Comparison of ENCODE assay signal across 10 cellular contexts in genomic region chr17:40541873-40542561, GRCh38. TPM values are rescaled to one million over a fixed set of nuclear protein-coding genes. Genes with fewer than 3 reads are reported as not detected.
DNase-seq lines count a peak whose midpoint lies in the region; ATAC-seq and TF ChIP-seq lines count a peak whose summit lies in the region.
"Had no signal": no experiment of that assay in that cellular context is flagged by ENCODE, and none has a peak within 500 bp of the region (broad histone marks: within the 10 kb centered on the region; RNA-seq: fewer than 3 reads in every experiment).

No MANE protein-coding gene starts in this region.

- no peaks in the 10 kb centered on the region for H3K27me3 Mint-ChIP-seq in MCF 10A (ENCODE audit: insufficient read depth, unreplicated experiment)

- H3K27me3 ChIP-seq in SK-N-SH (ENCODE audit: insufficient read depth) (no peaks in the 10 kb centered on the region), lower lobe of right lung (ENCODE audit: low read depth) (no peaks in the 10 kb centered on the region)

- DNase-seq in SK-N-SH, result no peak
- DNase-seq in MCF 10A (ENCODE audit: unreplicated experiment), result no peak
- no peak for DNase-seq in lower lobe of right lung
- DNase-seq in HuH-7 (ENCODE audit: low spot score), result no peak
- DNase-seq in medulla oblongata (ENCODE audit: extremely low spot score), result no peak
- DNase-seq: ACHN, MM.1S had no signal

- H3K36me3 ChIP-seq in SK-N-SH (replicated peaks in 1 of 2; ENCODE audit: control insufficient read depth in 1 of 2, insufficient read depth in 2 of 2, low read length in 1 of 2), result no peaks in the 10 kb centered on the region
- no peaks in the 10 kb centered on the region for H3K36me3 ChIP-seq in lower lobe of right lung

- intact Hi-C loops in MCF 10A (cut with micrococcal nuclease), result no loop called here
- intact Hi-C loops in lower lobe of right lung (cut with DNase I), result no loop called here

- BruUV-seq in MCF 10A (replicated peaks; lab: Mats Ljungman, UMichigan), result no TSS peak

- H3K27ac ChIP-seq in SK-N-SH (ENCODE audit: low read depth in 2 of 2, low read length in 1 of 2) (peak overlapping the region; percentile 63 to 96; a peak in 3 of 4 replicates), lower lobe of right lung (peak overlapping the region; percentile 87), temporal lobe (ENCODE audit: low read depth, low read length) (peak overlapping the region; percentile 83)

- POLR2A ChIA-PET in SK-N-SH (lab: Yijun Ruan, JAX), result interaction anchor here (0.8 to 2.9 kb wide), 10 partner anchors 8 to 429 kb away, joined by 3 to 12 read pairs (median 4); partner anchors contain the start of genes RARA and TOP2A
- POLR2A ChIA-PET in MCF 10A (lab: Yijun Ruan, JAX), result interaction anchor here (0.5 to 2.0 kb wide), 5 partner anchors 19 to 70 kb away, joined by 3 to 10 read pairs (median 4); no protein-coding TSS in a partner anchor

- ATAC-seq in SK-N-SH treated with all-trans-retinoic acid at 6 μM for 48 hours (no peak; the same call in 2 of the 3 replicates), lower lobe of right lung (peak; percentile 32 to 35), GM19467 (IDR thresholded peaks at IDR 0.05; ENCODE audit: unreplicated experiment) (no peak)

- H3K4me1 ChIP-seq in SK-N-SH (ENCODE audit: control insufficient read depth in 1 of 2, insufficient read depth in 2 of 2, low read depth in 1 of 2, low read length in 1 of 2) (peaks cover 9 to 72% of the 10 kb centered on the region in 2 experiments; a peak in 3 of 4 replicates), lower lobe of right lung (peaks cover 72% of the 10 kb centered on the region)

- H3K9me3 ChIP-seq in SK-N-SH (no peaks in the 10 kb centered on the region), lower lobe of right lung (no peaks in the 10 kb centered on the region)

- H3K9me3 Mint-ChIP-seq in MCF 10A (ENCODE audit: unreplicated experiment), result no peaks in the 10 kb centered on the region

- no peaks in the 10 kb centered on the region for H3K9me2 ChIP-seq in SK-N-SH

- TF ChIP-seq EP300 in SK-N-SH (IDR thresholded peaks at IDR 0.05; ENCODE audit: borderline replicate concordance in 1 of 2, low read depth in 1 of 2, low read length in 1 of 2), result no peak

- no peak overlapping the region for H3K4me2 ChIP-seq in SK-N-SH

- TF ChIP-seq CTCF in SK-N-SH (IDR thresholded peaks at IDR 0.05) (no peak), MCF 10A (IDR thresholded peaks at IDR 0.05; ENCODE audit: unreplicated experiment) (no peak), lower lobe of right lung (IDR thresholded peaks at IDR 0.05) (no peak)

- no peaks in the 10 kb centered on the region for H4K20me1 ChIP-seq in SK-N-SH (ENCODE audit: insufficient read depth)

- no peaks in the 10 kb centered on the region for H3K79me2 ChIP-seq in SK-N-SH (ENCODE audit: insufficient read depth)

- H3K4me3 Mint-ChIP-seq in MCF 10A (ENCODE audit: unreplicated experiment), result no peak overlapping the region

- TF ChIP-seq RAD21 in SK-N-SH (IDR thresholded peaks at IDR 0.05; ENCODE audit: low read length), result no peak

- H3F3A ChIP-seq in SK-N-SH (replicated peaks; ENCODE audit: insufficient read depth), result peaks cover 4% of the 10 kb centered on the region

- H3K4me1 Mint-ChIP-seq in MCF 10A (ENCODE audit: insufficient read depth, unreplicated experiment), result peaks cover 21% of the 10 kb centered on the region

- H3K4me3 ChIP-seq in SK-N-SH (ENCODE audit: low read depth in 2 of 2, low read length in 1 of 2) (no peak overlapping the region), lower lobe of right lung (no peak overlapping the region)

- CTCF ChIA-PET in SK-N-SH (lab: Yijun Ruan, JAX) (interaction anchor here (0.9 to 16.8 kb wide), 8 partner anchors 9 to 183 kb away, joined by 3 to 381 read pairs (median 9); partner anchors contain the start of genes CCR7 and GJD3), MCF 10A (lab: Yijun Ruan, JAX) (interaction anchor here (0.7 to 1.1 kb wide), 2 partner anchors 13 to 101 kb away, joined by 3 to 4 read pairs; no protein-coding TSS in a partner anchor)

- no peak overlapping the region for H3K9ac ChIP-seq in SK-N-SH

- peak overlapping the region; percentile 96 for H3K27ac Mint-ChIP-seq in MCF 10A (ENCODE audit: low read depth, unreplicated experiment)

- no peaks in the 10 kb centered on the region for H3K36me3 Mint-ChIP-seq in MCF 10A (ENCODE audit: insufficient read depth, unreplicated experiment)

- 78% methylated on average over 16 of the region's 18 CpGs for WGBS in SK-N-SH (ENCODE audit: low lambda C conversion rate)

- H2AFZ ChIP-seq in SK-N-SH (ENCODE audit: low read depth), result 0 out of 2 replicates have a peak overlapping the region, but pooled peaks have one; percentile 43

TF ChIP-seq in SK-N-SH, 30 proteins besides CTCF, POLR2A, EP300 and RAD21 (continues in another document):
- TF ChIP-seq EZH2phosphoT487 (IDR thresholded peaks at IDR 0.05; ENCODE audit: borderline replicate concordance, low read depth) (no peak), NFIC (IDR thresholded peaks at IDR 0.05; ENCODE audit: borderline replicate concordance) (no peak), POLR2AphosphoS5 (IDR thresholded peaks at IDR 0.05; ENCODE audit: low read depth, low read length) (no peak), ELF1 (IDR thresholded peaks at IDR 0.05) (no peak), TCF12 (IDR thresholded peaks at IDR 0.05) (no peak), RXRA (IDR thresholded peaks at IDR 0.05; ENCODE audit: borderline replicate concordance, low read depth) (no peak), USF2 (IDR thresholded peaks at IDR 0.05; ENCODE audit: borderline replicate concordance, low read depth, low read length) (no peak), JUND (IDR thresholded peaks at IDR 0.05) (no peak)
- TF ChIP-seq, protein P1, sequence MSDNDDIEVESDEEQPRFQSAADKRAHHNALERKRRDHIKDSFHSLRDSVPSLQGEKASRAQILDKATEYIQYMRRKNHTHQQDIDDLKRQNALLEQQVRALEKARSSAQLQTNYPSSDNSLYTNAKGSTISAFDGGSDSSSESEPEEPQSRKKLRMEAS (IDR thresholded peaks at IDR 0.05; ENCODE audit: low read depth), result no peak
- TF ChIP-seq, protein P2, sequence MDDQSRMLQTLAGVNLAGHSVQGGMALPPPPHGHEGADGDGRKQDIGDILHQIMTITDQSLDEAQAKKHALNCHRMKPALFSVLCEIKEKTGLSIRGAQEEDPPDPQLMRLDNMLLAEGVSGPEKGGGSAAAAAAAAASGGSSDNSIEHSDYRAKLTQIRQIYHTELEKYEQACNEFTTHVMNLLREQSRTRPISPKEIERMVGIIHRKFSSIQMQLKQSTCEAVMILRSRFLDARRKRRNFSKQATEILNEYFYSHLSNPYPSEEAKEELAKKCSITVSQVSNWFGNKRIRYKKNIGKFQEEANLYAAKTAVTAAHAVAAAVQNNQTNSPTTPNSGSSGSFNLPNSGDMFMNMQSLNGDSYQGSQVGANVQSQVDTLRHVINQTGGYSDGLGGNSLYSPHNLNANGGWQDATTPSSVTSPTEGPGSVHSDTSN (IDR thresholded peaks at IDR 0.05), result no peak

TF ChIP-seq in SK-N-SH treated with all-trans-retinoic acid at 6 μM for 48 hours, 23 proteins besides CTCF, POLR2A, EP300 and RAD21:
- TF ChIP-seq GLIS3 (CRISPR knock-in tag; IDR thresholded peaks at IDR 0.05) (no peak), ARNTL (CRISPR knock-in tag; IDR thresholded peaks at IDR 0.05; ENCODE audit: borderline replicate concordance, low read depth) (no peak), ESRRG (CRISPR knock-in tag; IDR thresholded peaks at IDR 0.05) (no peak), RARB (CRISPR knock-in tag; IDR thresholded peaks at IDR 0.05) (no peak), ZNF565 (CRISPR knock-in tag; conservative IDR thresholded peaks at IDR 0.05; ENCODE audit: low read depth) (no peak), SNAI2 (CRISPR knock-in tag; IDR thresholded peaks at IDR 0.05) (no peak), ZNF70 (CRISPR knock-in tag; IDR thresholded peaks at IDR 0.05) (no peak), ZFP3 (CRISPR knock-in tag; IDR thresholded peaks at IDR 0.05) (no peak), TSHZ2 (CRISPR knock-in tag; IDR thresholded peaks at IDR 0.05) (no peak), CSDC2 (CRISPR knock-in tag; IDR thresholded peaks at IDR 0.05) (no peak), ZNF8 (CRISPR knock-in tag; IDR thresholded peaks at IDR 0.05) (no peak), TOX (CRISPR knock-in tag; IDR thresholded peaks at IDR 0.05; ENCODE audit: borderline replicate concordance) (no peak), ZC3H10 (CRISPR knock-in tag; IDR thresholded peaks at IDR 0.05) (no peak), ZFP30 (CRISPR knock-in tag; IDR thresholded peaks at IDR 0.05) (no peak), ISL1 (CRISPR knock-in tag; IDR thresholded peaks at IDR 0.05) (no peak)
TF ChIP-seq in SK-N-SH treated with all-trans-retinoic acid at 6 μM for 48 hours: peak in this region for 0.

RNA-seq across cellular contexts. Expression of gene CCR7, which starts 23.3 kb away (rescaled TPM):
- polyA plus RNA-seq in SK-N-SH (2012; rRNA removed), result not detected in 2 replicates
- polyA plus RNA-seq in SK-N-SH (2012; cell fraction: cytosol; rRNA removed), result 0.03 and 0.05 TPM in 2 replicates
- 0.02 TPM in 1 of 2 replicates, not detected in the other for polyA plus RNA-seq in SK-N-SH (2012; cell fraction: nucleus; rRNA removed)
- not detected in 2 replicates for total RNA-seq in MCF 10A (2022)
- 2.2 TPM for total RNA-seq in lower lobe of right lung
- total RNA-seq in temporal lobe, result 0.25 TPM

RNA-seq across cellular contexts. Expression of gene TNS4, which starts 40.6 kb away (rescaled TPM):
- not detected in 2 replicates for polyA plus RNA-seq in SK-N-SH (2012; rRNA removed)
- 0.01 TPM in 1 of 2 replicates, not detected in the other for polyA plus RNA-seq in SK-N-SH (2012; cell fraction: cytosol; rRNA removed)
- polyA plus RNA-seq in SK-N-SH (2012; cell fraction: nucleus; rRNA removed), result 0.02 TPM in 1 of 2 replicates, not detected in the other
- total RNA-seq in MCF 10A (2022), result 387 and 522 TPM in 2 replicates
- total RNA-seq in lower lobe of right lung, result 0.68 TPM
- total RNA-seq in temporal lobe, result not detected

Comparison
In these comparisons a context has a peak if more than half of its experiments do, and no peak if none do; other contexts are left out.
1. ATAC-seq: peak in lower lobe of right lung (2 of 2); none in SK-N-SH treated with all-trans-retinoic acid at 6 μM for 48 hours (single experiment) and GM19467 (single experiment).
2. RNA of gene TNS4, which starts 40.6 kb away (total RNA-seq): 387 to 522 TPM in MCF 10A; 0.68 TPM in lower lobe of right lung (single experiment) and not detected in temporal lobe (single experiment); every median in the first group is over 100 times any median in the second.
3. Peak in every context shown above with its lines, with median percentiles within 50 percentile points of each other: H3K27ac ChIP-seq.